1 cellular context compared by ENCODE assay signal in the genomic region with DNA sequence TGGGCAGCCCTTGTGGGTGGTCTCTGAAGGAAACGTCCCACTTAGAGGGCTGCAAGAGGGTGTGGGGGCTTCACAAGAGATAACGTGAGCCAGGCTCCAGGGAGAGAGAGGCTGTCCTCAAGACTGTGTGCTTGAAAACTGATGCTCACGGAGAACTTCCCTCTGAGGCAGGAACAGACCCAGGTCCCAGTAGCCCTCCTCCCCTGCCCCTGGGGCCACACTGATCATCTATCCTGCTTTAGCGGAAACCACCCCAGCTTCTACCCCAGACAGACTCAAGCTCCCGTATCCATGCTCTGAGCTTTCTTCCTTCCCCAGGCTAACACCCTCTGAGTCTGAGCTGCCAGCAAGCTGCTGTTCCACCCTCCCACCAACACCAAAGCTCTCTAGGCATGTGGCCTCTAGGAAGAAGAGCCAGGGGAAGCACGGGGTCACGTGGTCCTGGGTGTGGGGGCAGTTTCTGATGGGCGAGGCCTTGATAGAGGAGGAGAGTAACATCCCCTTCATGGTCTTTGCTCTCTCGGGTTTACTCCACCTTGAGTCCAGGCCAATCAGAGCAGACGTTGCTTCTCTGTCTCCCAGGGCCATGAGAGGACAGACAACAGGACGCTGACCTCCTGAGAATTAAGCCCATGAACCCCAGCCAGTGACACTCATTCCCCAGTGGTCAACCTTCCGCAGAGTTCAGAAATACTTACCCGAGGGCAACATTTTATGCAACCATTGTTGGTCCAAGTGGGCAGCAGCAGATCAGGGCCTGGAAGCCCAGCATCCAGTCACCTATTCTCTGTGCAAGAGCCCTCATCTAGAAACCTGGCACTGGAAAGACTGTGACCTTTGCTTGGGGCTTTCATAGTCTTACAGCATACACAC.
TF ChIP-seq lines count a peak whose summit lies in the region.

No MANE protein-coding gene starts in this region.

TF ChIP-seq in HepG2, 621 proteins besides CTCF, POLR2A, EP300 and RAD21 (continued from another document and continues in another):
- TF ChIP-seq, protein P1, sequence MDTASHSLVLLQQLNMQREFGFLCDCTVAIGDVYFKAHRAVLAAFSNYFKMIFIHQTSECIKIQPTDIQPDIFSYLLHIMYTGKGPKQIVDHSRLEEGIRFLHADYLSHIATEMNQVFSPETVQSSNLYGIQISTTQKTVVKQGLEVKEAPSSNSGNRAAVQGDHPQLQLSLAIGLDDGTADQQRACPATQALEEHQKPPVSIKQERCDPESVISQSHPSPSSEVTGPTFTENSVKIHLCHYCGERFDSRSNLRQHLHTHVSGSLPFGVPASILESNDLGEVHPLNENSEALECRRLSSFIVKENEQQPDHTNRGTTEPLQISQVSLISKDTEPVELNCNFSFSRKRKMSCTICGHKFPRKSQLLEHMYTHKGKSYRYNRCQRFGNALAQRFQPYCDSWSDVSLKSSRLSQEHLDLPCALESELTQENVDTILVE (CRISPR knock-in tag; IDR thresholded peaks at IDR 0.05): peak; percentile 99
- TF ChIP-seq SOX6 (IDR thresholded peaks at IDR 0.05) (no peak), SOX6 (CRISPR knock-in tag; IDR thresholded peaks at IDR 0.05) (peak; percentile 90), CBFB (CRISPR knock-in tag; IDR thresholded peaks at IDR 0.05) (peak; percentile 69; the same call in 1 of the 2 replicates), FIP1L1 (IDR thresholded peaks at IDR 0.05; ENCODE audit: borderline replicate concordance, insufficient read depth, low read depth, low read length) (peak; percentile 98), TBX2 (CRISPR knock-in tag; IDR thresholded peaks at IDR 0.05; ENCODE audit: borderline replicate concordance) (peak; percentile 85), ZNF451 (CRISPR knock-in tag; IDR thresholded peaks at IDR 0.05) (peak; percentile 93; the same call in 1 of the 2 replicates), ZFP1 (CRISPR knock-in tag; IDR thresholded peaks at IDR 0.05) (peak; percentile 69; the same call in 1 of the 2 replicates), SYNCRIP (IDR thresholded peaks at IDR 0.05; ENCODE audit: insufficient read depth, low read depth, low read length) (no peak), ZNF644 (CRISPR knock-in tag; IDR thresholded peaks at IDR 0.05; ENCODE audit: low read depth) (peak; percentile 97), SIX4 (CRISPR knock-in tag; IDR thresholded peaks at IDR 0.05) (peak; percentile 85; the same call in 1 of the 2 replicates), ZZZ3 (CRISPR knock-in tag; IDR thresholded peaks at IDR 0.05; ENCODE audit: borderline replicate concordance) (peak; percentile 24; the same call in 1 of the 2 replicates), ZNF83 (CRISPR knock-in tag; IDR thresholded peaks at IDR 0.05; ENCODE audit: borderline replicate concordance) (peak; percentile 87; the same call in 1 of the 2 replicates), ZNF589 (CRISPR knock-in tag; conservative IDR thresholded peaks at IDR 0.05) (no peak), ZNF317 (CRISPR knock-in tag; IDR thresholded peaks at IDR 0.05) (peak; percentile 91), NFRKB (IDR thresholded peaks at IDR 0.05) (no peak), ZNF138 (CRISPR knock-in tag; IDR thresholded peaks at IDR 0.05; ENCODE audit: low read depth) (no peak; the same call in none of the 2 replicates), ZFP37 (CRISPR knock-in tag; IDR thresholded peaks at IDR 0.05; ENCODE audit: borderline replicate concordance) (peak; percentile 99), THAP11 (CRISPR knock-in tag; IDR thresholded peaks at IDR 0.05) (peak; percentile 92), CC2D1A (CRISPR knock-in tag; IDR thresholded peaks at IDR 0.05) (peak; percentile 99), PAF1 (CRISPR knock-in tag; IDR thresholded peaks at IDR 0.05) (peak; percentile 99), CREB1 (IDR thresholded peaks at IDR 0.05) (peak; percentile 66; the same call in 1 of the 2 replicates), CREB1 (CRISPR knock-in tag; IDR thresholded peaks at IDR 0.05) (no peak), ZKSCAN8 (CRISPR knock-in tag; IDR thresholded peaks at IDR 0.05; ENCODE audit: borderline replicate concordance) (peak; percentile 98), JDP2 (CRISPR knock-in tag; IDR thresholded peaks at IDR 0.05; ENCODE audit: borderline replicate concordance) (no peak), NFE2L1 (CRISPR knock-in tag; IDR thresholded peaks at IDR 0.05; ENCODE audit: borderline replicate concordance) (no peak)
- TF ChIP-seq, protein P2, sequence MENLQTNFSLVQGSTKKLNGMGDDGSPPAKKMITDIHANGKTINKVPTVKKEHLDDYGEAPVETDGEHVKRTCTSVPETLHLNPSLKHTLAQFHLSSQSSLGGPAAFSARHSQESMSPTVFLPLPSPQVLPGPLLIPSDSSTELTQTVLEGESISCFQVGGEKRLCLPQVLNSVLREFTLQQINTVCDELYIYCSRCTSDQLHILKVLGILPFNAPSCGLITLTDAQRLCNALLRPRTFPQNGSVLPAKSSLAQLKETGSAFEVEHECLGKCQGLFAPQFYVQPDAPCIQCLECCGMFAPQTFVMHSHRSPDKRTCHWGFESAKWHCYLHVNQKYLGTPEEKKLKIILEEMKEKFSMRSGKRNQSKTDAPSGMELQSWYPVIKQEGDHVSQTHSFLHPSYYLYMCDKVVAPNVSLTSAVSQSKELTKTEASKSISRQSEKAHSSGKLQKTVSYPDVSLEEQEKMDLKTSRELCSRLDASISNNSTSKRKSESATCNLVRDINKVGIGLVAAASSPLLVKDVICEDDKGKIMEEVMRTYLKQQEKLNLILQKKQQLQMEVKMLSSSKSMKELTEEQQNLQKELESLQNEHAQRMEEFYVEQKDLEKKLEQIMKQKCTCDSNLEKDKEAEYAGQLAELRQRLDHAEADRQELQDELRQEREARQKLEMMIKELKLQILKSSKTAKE (CRISPR knock-in tag; IDR thresholded peaks at IDR 0.05; ENCODE audit: borderline replicate concordance): no peak
- TF ChIP-seq, protein P3, sequence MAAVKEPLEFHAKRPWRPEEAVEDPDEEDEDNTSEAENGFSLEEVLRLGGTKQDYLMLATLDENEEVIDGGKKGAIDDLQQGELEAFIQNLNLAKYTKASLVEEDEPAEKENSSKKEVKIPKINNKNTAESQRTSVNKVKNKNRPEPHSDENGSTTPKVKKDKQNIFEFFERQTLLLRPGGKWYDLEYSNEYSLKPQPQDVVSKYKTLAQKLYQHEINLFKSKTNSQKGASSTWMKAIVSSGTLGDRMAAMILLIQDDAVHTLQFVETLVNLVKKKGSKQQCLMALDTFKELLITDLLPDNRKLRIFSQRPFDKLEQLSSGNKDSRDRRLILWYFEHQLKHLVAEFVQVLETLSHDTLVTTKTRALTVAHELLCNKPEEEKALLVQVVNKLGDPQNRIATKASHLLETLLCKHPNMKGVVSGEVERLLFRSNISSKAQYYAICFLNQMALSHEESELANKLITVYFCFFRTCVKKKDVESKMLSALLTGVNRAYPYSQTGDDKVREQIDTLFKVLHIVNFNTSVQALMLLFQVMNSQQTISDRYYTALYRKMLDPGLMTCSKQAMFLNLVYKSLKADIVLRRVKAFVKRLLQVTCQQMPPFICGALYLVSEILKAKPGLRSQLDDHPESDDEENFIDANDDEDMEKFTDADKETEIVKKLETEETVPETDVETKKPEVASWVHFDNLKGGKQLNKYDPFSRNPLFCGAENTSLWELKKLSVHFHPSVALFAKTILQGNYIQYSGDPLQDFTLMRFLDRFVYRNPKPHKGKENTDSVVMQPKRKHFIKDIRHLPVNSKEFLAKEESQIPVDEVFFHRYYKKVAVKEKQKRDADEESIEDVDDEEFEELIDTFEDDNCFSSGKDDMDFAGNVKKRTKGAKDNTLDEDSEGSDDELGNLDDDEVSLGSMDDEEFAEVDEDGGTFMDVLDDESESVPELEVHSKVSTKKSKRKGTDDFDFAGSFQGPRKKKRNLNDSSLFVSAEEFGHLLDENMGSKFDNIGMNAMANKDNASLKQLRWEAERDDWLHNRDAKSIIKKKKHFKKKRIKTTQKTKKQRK (IDR thresholded peaks at IDR 0.05; ENCODE audit: low read length): no peak
- TF ChIP-seq, protein P4, sequence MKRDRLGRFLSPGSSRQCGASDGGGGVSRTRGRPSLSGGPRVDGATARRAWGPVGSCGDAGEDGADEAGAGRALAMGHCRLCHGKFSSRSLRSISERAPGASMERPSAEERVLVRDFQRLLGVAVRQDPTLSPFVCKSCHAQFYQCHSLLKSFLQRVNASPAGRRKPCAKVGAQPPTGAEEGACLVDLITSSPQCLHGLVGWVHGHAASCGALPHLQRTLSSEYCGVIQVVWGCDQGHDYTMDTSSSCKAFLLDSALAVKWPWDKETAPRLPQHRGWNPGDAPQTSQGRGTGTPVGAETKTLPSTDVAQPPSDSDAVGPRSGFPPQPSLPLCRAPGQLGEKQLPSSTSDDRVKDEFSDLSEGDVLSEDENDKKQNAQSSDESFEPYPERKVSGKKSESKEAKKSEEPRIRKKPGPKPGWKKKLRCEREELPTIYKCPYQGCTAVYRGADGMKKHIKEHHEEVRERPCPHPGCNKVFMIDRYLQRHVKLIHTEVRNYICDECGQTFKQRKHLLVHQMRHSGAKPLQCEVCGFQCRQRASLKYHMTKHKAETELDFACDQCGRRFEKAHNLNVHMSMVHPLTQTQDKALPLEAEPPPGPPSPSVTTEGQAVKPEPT (CRISPR knock-in tag; IDR thresholded peaks at IDR 0.05; ENCODE audit: low read depth): peak; percentile 98
- TF ChIP-seq, protein P5, sequence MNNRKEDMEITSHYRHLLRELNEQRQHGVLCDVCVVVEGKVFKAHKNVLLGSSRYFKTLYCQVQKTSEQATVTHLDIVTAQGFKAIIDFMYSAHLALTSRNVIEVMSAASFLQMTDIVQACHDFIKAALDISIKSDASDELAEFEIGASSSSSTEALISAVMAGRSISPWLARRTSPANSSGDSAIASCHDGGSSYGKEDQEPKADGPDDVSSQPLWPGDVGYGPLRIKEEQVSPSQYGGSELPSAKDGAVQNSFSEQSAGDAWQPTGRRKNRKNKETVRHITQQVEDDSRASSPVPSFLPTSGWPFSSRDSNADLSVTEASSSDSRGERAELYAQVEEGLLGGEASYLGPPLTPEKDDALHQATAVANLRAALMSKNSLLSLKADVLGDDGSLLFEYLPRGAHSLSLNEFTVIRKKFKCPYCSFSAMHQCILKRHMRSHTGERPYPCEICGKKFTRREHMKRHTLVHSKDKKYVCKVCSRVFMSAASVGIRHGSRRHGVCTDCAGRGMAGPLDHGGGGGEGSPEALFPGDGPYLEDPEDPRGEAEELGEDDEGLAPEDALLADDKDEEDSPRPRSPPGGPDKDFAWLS (CRISPR knock-in tag; IDR thresholded peaks at IDR 0.05; ENCODE audit: borderline replicate concordance): peak; percentile 98; the same call in 1 of the 2 replicates
- TF ChIP-seq, protein P6, sequence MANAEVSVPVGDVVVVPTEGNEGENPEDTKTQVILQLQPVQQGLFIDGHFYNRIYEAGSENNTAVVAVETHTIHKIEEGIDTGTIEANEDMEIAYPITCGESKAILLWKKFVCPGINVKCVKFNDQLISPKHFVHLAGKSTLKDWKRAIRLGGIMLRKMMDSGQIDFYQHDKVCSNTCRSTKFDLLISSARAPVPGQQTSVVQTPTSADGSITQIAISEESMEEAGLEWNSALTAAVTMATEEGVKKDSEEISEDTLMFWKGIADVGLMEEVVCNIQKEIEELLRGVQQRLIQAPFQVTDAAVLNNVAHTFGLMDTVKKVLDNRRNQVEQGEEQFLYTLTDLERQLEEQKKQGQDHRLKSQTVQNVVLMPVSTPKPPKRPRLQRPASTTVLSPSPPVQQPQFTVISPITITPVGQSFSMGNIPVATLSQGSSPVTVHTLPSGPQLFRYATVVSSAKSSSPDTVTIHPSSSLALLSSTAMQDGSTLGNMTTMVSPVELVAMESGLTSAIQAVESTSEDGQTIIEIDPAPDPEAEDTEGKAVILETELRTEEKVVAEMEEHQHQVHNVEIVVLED (CRISPR knock-in tag; IDR thresholded peaks at IDR 0.05; ENCODE audit: borderline replicate concordance): peak; percentile 81
- TF ChIP-seq, protein P7, sequence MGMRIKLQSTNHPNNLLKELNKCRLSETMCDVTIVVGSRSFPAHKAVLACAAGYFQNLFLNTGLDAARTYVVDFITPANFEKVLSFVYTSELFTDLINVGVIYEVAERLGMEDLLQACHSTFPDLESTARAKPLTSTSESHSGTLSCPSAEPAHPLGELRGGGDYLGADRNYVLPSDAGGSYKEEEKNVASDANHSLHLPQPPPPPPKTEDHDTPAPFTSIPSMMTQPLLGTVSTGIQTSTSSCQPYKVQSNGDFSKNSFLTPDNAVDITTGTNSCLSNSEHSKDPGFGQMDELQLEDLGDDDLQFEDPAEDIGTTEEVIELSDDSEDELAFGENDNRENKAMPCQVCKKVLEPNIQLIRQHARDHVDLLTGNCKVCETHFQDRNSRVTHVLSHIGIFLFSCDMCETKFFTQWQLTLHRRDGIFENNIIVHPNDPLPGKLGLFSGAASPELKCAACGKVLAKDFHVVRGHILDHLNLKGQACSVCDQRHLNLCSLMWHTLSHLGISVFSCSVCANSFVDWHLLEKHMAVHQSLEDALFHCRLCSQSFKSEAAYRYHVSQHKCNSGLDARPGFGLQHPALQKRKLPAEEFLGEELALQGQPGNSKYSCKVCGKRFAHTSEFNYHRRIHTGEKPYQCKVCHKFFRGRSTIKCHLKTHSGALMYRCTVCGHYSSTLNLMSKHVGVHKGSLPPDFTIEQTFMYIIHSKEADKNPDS (CRISPR knock-in tag; IDR thresholded peaks at IDR 0.05): no peak
- TF ChIP-seq, protein P8, sequence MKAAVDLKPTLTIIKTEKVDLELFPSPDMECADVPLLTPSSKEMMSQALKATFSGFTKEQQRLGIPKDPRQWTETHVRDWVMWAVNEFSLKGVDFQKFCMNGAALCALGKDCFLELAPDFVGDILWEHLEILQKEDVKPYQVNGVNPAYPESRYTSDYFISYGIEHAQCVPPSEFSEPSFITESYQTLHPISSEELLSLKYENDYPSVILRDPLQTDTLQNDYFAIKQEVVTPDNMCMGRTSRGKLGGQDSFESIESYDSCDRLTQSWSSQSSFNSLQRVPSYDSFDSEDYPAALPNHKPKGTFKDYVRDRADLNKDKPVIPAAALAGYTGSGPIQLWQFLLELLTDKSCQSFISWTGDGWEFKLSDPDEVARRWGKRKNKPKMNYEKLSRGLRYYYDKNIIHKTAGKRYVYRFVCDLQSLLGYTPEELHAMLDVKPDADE (CRISPR knock-in tag; IDR thresholded peaks at IDR 0.05): no peak; the same call in none of the 2 replicates
- TF ChIP-seq, protein P9, sequence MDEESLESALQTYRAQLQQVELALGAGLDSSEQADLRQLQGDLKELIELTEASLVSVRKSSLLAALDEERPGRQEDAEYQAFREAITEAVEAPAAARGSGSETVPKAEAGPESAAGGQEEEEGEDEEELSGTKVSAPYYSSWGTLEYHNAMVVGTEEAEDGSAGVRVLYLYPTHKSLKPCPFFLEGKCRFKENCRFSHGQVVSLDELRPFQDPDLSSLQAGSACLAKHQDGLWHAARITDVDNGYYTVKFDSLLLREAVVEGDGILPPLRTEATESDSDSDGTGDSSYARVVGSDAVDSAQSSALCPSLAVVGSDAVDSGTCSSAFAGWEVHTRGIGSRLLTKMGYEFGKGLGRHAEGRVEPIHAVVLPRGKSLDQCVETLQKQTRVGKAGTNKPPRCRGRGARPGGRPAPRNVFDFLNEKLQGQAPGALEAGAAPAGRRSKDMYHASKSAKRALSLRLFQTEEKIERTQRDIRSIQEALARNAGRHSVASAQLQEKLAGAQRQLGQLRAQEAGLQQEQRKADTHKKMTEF (CRISPR knock-in tag; IDR thresholded peaks at IDR 0.05): peak; percentile 99
- TF ChIP-seq, protein P10, sequence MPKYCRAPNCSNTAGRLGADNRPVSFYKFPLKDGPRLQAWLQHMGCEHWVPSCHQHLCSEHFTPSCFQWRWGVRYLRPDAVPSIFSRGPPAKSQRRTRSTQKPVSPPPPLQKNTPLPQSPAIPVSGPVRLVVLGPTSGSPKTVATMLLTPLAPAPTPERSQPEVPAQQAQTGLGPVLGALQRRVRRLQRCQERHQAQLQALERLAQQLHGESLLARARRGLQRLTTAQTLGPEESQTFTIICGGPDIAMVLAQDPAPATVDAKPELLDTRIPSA (CRISPR knock-in tag; IDR thresholded peaks at IDR 0.05; ENCODE audit: borderline replicate concordance): no peak
